ENCODE assay signal across 1 cellular context in the genomic region with DNA sequence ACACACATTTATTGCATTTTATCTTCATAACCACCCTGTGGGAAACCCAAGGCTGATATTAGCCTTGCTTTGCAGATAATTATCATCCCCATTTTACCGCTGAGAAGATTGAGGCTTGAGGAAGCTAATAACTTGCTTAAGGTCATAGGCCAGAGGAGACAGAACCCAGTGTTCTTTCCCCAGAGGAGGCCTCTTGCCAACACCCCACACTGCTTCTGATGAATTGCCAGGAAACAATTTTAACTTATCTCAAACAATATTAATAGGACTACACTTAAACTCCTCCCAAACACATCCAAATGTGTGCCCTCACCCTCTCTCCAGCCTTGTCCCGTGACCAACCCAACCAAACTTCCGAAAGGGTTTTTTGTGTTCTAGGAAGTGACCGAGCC.
TF ChIP-seq lines count a peak whose summit lies in the region.

No MANE protein-coding gene starts in this region.

TF ChIP-seq in GM12878, 131 proteins besides CTCF, POLR2A, EP300 and RAD21:
- TF ChIP-seq MTA2 (IDR thresholded peaks at IDR 0.05; ENCODE audit: low read depth), result no peak
- TF ChIP-seq NBN (IDR thresholded peaks at IDR 0.05), result no peak
- TF ChIP-seq ZZZ3 (IDR thresholded peaks at IDR 0.05; ENCODE audit: control insufficient read depth, insufficient read length, low read depth), result no peak
- TF ChIP-seq NR2F1 (conservative IDR thresholded peaks at IDR 0.05), result no peak
- TF ChIP-seq ZNF24 (IDR thresholded peaks at IDR 0.05), result no peak
TF ChIP-seq in GM12878: peak in this region for 0.
